In the genomic region with DNA sequence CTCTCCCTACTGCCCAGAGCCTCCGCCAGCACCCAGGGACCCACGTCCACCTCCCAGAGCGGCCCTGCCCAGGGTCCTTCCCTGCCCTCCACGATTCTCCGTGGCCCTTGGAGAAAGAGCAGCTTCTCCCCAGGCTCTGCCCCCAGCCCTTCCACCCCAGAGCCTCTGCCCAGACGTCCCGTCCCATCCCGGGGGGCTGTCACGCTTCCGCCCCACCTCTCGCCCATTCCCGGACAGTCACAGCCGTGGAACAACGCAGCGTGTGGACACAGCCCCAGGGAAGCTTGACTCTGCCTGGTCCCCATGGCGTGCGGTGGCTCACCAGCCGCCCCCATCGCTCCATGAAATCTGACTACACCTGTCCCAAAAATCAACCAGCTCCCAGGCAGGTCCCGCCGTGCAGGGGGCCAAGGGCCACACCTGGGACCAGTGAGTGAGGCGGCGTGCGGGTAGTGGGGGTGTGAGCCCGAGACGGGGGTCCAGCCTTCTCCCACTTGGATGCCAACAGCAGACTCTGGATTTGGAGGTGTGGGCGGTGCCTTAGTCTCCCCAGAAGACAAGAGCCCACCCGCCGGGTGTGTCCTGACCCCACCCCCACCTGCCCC, we compare ENCODE assay signal across 2 cellular contexts.
TF ChIP-seq lines count a peak whose summit lies in the region.

No MANE protein-coding gene starts in this region.

TF ChIP-seq in HEK293, 187 proteins besides CTCF, POLR2A, EP300 and RAD21:
- TF ChIP-seq ZFP3 (tag by site-specific recombination; IDR thresholded peaks at IDR 0.05; ENCODE audit: low read depth) (no peak), ZFHX2 (tag by site-specific recombination; conservative IDR thresholded peaks at IDR 0.05) (peak; percentile 28; the same call in 1 of the 2 replicates)
- TF ChIP-seq, protein P1, sequence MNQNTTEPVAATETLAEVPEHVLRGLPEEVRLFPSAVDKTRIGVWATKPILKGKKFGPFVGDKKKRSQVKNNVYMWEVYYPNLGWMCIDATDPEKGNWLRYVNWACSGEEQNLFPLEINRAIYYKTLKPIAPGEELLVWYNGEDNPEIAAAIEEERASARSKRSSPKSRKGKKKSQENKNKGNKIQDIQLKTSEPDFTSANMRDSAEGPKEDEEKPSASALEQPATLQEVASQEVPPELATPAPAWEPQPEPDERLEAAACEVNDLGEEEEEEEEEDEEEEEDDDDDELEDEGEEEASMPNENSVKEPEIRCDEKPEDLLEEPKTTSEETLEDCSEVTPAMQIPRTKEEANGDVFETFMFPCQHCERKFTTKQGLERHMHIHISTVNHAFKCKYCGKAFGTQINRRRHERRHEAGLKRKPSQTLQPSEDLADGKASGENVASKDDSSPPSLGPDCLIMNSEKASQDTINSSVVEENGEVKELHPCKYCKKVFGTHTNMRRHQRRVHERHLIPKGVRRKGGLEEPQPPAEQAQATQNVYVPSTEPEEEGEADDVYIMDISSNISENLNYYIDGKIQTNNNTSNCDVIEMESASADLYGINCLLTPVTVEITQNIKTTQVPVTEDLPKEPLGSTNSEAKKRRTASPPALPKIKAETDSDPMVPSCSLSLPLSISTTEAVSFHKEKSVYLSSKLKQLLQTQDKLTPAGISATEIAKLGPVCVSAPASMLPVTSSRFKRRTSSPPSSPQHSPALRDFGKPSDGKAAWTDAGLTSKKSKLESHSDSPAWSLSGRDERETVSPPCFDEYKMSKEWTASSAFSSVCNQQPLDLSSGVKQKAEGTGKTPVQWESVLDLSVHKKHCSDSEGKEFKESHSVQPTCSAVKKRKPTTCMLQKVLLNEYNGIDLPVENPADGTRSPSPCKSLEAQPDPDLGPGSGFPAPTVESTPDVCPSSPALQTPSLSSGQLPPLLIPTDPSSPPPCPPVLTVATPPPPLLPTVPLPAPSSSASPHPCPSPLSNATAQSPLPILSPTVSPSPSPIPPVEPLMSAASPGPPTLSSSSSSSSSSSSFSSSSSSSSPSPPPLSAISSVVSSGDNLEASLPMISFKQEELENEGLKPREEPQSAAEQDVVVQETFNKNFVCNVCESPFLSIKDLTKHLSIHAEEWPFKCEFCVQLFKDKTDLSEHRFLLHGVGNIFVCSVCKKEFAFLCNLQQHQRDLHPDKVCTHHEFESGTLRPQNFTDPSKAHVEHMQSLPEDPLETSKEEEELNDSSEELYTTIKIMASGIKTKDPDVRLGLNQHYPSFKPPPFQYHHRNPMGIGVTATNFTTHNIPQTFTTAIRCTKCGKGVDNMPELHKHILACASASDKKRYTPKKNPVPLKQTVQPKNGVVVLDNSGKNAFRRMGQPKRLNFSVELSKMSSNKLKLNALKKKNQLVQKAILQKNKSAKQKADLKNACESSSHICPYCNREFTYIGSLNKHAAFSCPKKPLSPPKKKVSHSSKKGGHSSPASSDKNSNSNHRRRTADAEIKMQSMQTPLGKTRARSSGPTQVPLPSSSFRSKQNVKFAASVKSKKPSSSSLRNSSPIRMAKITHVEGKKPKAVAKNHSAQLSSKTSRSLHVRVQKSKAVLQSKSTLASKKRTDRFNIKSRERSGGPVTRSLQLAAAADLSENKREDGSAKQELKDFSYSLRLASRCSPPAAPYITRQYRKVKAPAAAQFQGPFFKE (tag by site-specific recombination; IDR thresholded peaks at IDR 0.05; ENCODE audit: borderline replicate concordance), result no peak

TF ChIP-seq in H1, 55 proteins besides CTCF, POLR2A, EP300 and RAD21:
- TF ChIP-seq KDM1A (IDR thresholded peaks at IDR 0.05; ENCODE audit: borderline replicate concordance, low read length) (no peak), KDM4A (IDR thresholded peaks at IDR 0.05; ENCODE audit: low read depth, low read length, severe bottlenecking) (no peak), SAP30 (IDR thresholded peaks at IDR 0.05; ENCODE audit: insufficient read depth, insufficient replicate concordance, low read length) (no peak), SIRT6 (IDR thresholded peaks at IDR 0.05; ENCODE audit: low read length) (no peak), CBX5 (IDR thresholded peaks at IDR 0.05; ENCODE audit: low read depth, low read length) (no peak), SIX5 (IDR thresholded peaks at IDR 0.05; ENCODE audit: low read depth, low read length) (no peak), SRF (IDR thresholded peaks at IDR 0.05; ENCODE audit: low read depth, low read length) (no peak), RBBP5 (IDR thresholded peaks at IDR 0.05; ENCODE audit: borderline replicate concordance, low read depth, low read length) (no peak), BACH1 (IDR thresholded peaks at IDR 0.05; ENCODE audit: low read length) (no peak), SP2 (IDR thresholded peaks at IDR 0.05; ENCODE audit: low read length) (no peak)
